Comparison of ENCODE assay signal across 4 cellular contexts in the genomic region with DNA sequence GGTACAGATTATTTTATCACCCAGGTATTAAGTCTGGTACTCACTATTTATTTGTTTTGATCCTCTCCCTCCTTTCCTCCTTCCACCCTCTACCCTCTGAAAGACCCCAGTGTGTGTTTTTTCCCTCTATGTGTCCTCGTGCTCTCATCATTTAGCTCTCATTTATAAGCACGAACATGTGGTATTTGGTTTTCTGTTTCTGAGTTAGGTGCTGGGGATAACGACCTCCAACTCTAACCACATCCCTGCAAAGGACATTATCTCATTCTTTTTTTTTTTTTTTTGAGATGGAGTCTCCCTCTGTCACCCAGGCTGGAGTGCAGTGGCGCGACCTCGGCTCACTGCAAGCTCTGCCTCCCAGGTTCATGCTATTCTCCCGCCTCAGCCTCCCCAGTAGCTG.
DNase-seq lines count a peak whose midpoint lies in the region; ATAC-seq and TF ChIP-seq lines count a peak whose summit lies in the region.
"Not testable (repeated sequence)": the region's sequence is repeated elsewhere in the genome, so short reads cannot be mapped to it uniquely, and the experiment has no call there.

No MANE protein-coding gene starts in this region.

- H2AFZ ChIP-seq in DND-41 (ENCODE audit: low read depth, low read length): not testable (repeated sequence)

- not testable (repeated sequence) for H3K27me3 ChIP-seq in DND-41 (ENCODE audit: insufficient read depth, low read length, poor library complexity)

- H3K4me3 ChIP-seq in DND-41 (ENCODE audit: low read depth in 1 of 2, low read length in 2 of 2): not testable (repeated sequence)

- not testable (repeated sequence) for H3K79me2 ChIP-seq in DND-41 (ENCODE audit: insufficient read depth, low read length)

- peaks cover 11% of the 10 kb centered on the region for H3K9me3 ChIP-seq in DND-41 (ENCODE audit: insufficient read depth, low read length, severe bottlenecking)

- H3K27ac Mint-ChIP-seq in effector memory CD8-positive, alpha-beta T cell: peak overlapping the region in 1 of 2 donors; percentile 63
- H3K27ac Mint-ChIP-seq in immature natural killer cell (peak overlapping the region in 5 of 6 donors; percentile 17 to 83 (median 57)), natural killer cell (peak overlapping the region in 1 of 2 donors; percentile 79)

- ATAC-seq in DND-41 (ENCODE audit: insufficient read depth, low read depth): 0 out of 3 replicates have a peak, but pooled peaks have one; percentile 53
- ATAC-seq in effector memory CD8-positive, alpha-beta T cell (replicated peaks): peak; percentile 31
- ATAC-seq in natural killer cell: peak in 2 of 3 donors; percentile 62 to 73

- H3K36me3 ChIP-seq in DND-41 (ENCODE audit: insufficient read depth, low read length): not testable (repeated sequence)

- peaks cover 8 to 13% of the 10 kb centered on the region in 2 donors for H3K9me3 Mint-ChIP-seq in effector memory CD8-positive, alpha-beta T cell
- H3K9me3 Mint-ChIP-seq in immature natural killer cell, natural killer cell: not testable (repeated sequence)

- H3K9ac ChIP-seq in DND-41 (ENCODE audit: low read depth, low read length): not testable (repeated sequence)

- TF ChIP-seq CTCF in DND-41 (IDR thresholded peaks at IDR 0.05; ENCODE audit: borderline replicate concordance, extremely low read depth, low read length, poor library complexity, severe bottlenecking); natural killer cell (IDR thresholded peaks at IDR 0.05): not testable (repeated sequence)

- not testable (repeated sequence) for H3K36me3 Mint-ChIP-seq in effector memory CD8-positive, alpha-beta T cell (ENCODE audit: insufficient read depth); natural killer cell
- H3K36me3 Mint-ChIP-seq in immature natural killer cell: peaks cover 8 to 17% (median 12%) of the 10 kb centered on the region in 3 donors

- H3K4me2 ChIP-seq in DND-41 (ENCODE audit: insufficient read depth, low read length): not testable (repeated sequence)

- intact Hi-C loops in natural killer cell (cut with micrococcal nuclease): not testable (repeated sequence)

- H3K27ac ChIP-seq in DND-41 (ENCODE audit: low read length): not testable (repeated sequence)

- not testable (repeated sequence) for H3K4me1 ChIP-seq in DND-41 (ENCODE audit: insufficient read depth, low read length)

- not testable (repeated sequence) for DNase-seq in DND-41; effector memory CD8-positive, alpha-beta T cell; natural killer cell
- peak in 2 of 3 donors; percentile 3 to 14 for DNase-seq in immature natural killer cell

- H3K4me1 Mint-ChIP-seq in effector memory CD8-positive, alpha-beta T cell (ENCODE audit: low read depth in 2 of 2): not testable (repeated sequence)
- H3K4me1 Mint-ChIP-seq in immature natural killer cell (peaks cover 17 to 27% of the 10 kb centered on the region in 2 donors), natural killer cell (peaks cover 18 to 26% of the 10 kb centered on the region in 2 donors)

- not testable (repeated sequence) for H3K4me3 Mint-ChIP-seq in effector memory CD8-positive, alpha-beta T cell; natural killer cell
- H3K4me3 Mint-ChIP-seq in immature natural killer cell: peak overlapping the region; percentile 1 to 60 (median 22)

- not testable (repeated sequence) for H4K20me1 ChIP-seq in DND-41 (ENCODE audit: insufficient read depth, low read length)

- H3K27me3 Mint-ChIP-seq in effector memory CD8-positive, alpha-beta T cell; immature natural killer cell (ENCODE audit: low read depth in 3 of 3); natural killer cell (ENCODE audit: low read depth in 2 of 2): not testable (repeated sequence)
